Comparison of ENCODE assay signal across 24 cellular contexts in the genomic region with DNA sequence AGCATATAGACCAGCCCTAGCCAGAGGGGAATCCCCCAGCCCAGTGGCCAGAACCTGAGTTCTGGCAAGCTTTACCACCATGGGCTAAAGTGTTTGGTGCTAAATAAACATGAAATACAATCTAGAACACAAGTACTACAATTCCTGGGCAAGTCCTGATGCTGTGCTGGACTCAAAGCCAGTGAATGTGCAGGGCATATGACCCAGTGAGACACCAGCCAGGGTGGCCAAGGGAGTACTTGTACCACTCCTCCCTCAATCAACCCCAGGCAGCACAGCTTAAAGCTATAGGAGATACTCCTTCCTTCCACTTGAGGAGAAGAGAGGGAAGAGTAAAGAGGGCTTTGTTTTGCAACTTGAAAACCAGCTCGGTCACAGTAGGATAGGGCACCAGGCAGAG.
"Had no signal": no experiment of that assay in that cellular context is flagged by ENCODE, and none has a peak within 500 bp of the region (broad histone marks: within the 10 kb centered on the region; RNA-seq: fewer than 3 reads in every experiment).

No MANE protein-coding gene starts in this region.

- H3K27me3 ChIP-seq: SJCRH30 had no signal

- H3K9me3 ChIP-seq: SJCRH30 had no signal

- H3K27ac ChIP-seq: SJCRH30, SK-N-MC had no signal

- H3K4me1 ChIP-seq: SJCRH30 had no signal

- DNase-seq: activated CD4-positive, alpha-beta memory T cell treated with anti-CD3 and anti-CD28 coated beads, Interleukin-2, amount 10 ng/mL, durations not matched to agents 7 days and 5 days; activated CD4-positive, alpha-beta T cell treated with anti-CD3 and anti-CD28 coated beads for 4 hours; activated CD8-positive, alpha-beta memory T cell treated with anti-CD3 and anti-CD28 coated beads for 24 hours; activated CD8-positive, alpha-beta memory T cell treated with anti-CD3 and anti-CD28 coated beads, Interleukin-2, amount 10 ng/mL, durations not matched to agents 7 days and 5 days; activated CD8-positive, alpha-beta memory T cell treated with anti-CD3 and anti-CD28 coated beads, Interleukin-2, amount 50 U/mL, for 48 hours; activated effector memory CD4-positive, alpha-beta T cell treated with Interleukin-2 at 50 U/mL for 16 hours; activated naive CD4-positive, alpha-beta T cell treated with anti-CD3 and anti-CD28 coated beads, Interleukin-2, amount 10 ng/mL, durations not matched to agents 7 days and 5 days; activated naive CD8-positive, alpha-beta T cell treated with anti-CD3 and anti-CD28 coated beads, Interleukin-2, amount 50 U/mL, for 24 hours; activated T-cell treated with anti-CD3 and anti-CD28 coated beads, Interleukin-2, amount 50 U/mL, for 48 hours; anterior cingulate cortex; caudate nucleus; cerebellar nuclear complex; NCI-H1048; NCI-H1105 treated with DMSO at 0.1 percent for 48 hours; NCI-H1436 treated with DMSO at 0.1 percent for 48 hours; NCI-H1694 treated with DMSO at 0.1 percent for 48 hours; NCI-H2029; NCI-H345; NCI-H524 treated with DMSO at 0.1 percent for 48 hours; SHP77; SJCRH30 had no signal

- FAIRE-seq: bronchial epithelial cell, TTC549 had no signal

- H3K4me3 ChIP-seq: SJCRH30, SK-N-MC had no signal

- H3K36me3 ChIP-seq: SJCRH30 had no signal
